Comparison of ENCODE assay signal across 27 cellular contexts in genomic region chr3:80549173-80549572, GRCh38.
"Had no signal": no experiment of that assay in that cellular context is flagged by ENCODE, and none has a peak within 500 bp of the region (broad histone marks: within the 10 kb centered on the region; RNA-seq: fewer than 3 reads in every experiment).

No MANE protein-coding gene starts in this region.

- H3K27me3 ChIP-seq: left lung, pancreas, stomach, testis, thyroid gland, transverse colon, vagina had no signal

- H3K4me3 ChIP-seq: left lung, lower lobe of right lung, mucosa of descending colon, pancreas, prostate gland, skin epidermis, stomach, testis, thyroid gland, transverse colon, vagina had no signal

- H3K9me3 ChIP-seq: left lung, lower lobe of right lung, mucosa of descending colon, prostate gland, stomach, testis, thyroid gland, transverse colon, vagina had no signal

- H3K27ac ChIP-seq: left lung, lower lobe of right lung, pancreas, prostate gland, skin epidermis, stomach, testis, thyroid gland, transverse colon, vagina had no signal

- DNase-seq: hippocampal formation; kidney; left colon; left lung; lower lobe of right lung; mammary epithelial cell; mesenchymal stem cell; mucosa of descending colon; naive thymus-derived CD4-positive, alpha-beta T cell; nucleus accumbens; pancreas; posterior cingulate gyrus; stimulated activated CD4-positive, alpha-beta T cell treated with anti-CD3 and anti-CD28 coated beads, Interleukin-12 subunit alpha, Interleukin-12 subunit beta, amount 100 ng/mL, for 4 hours; stimulated activated CD4-positive, alpha-beta T cell treated with anti-CD3 and anti-CD28 coated beads, Interleukin-15, amount 100 ng/mL, for 24 hours; stimulated activated CD4-positive, alpha-beta T cell treated with anti-CD3 and anti-CD28 coated beads, Interleukin-2, amount 100 ng/mL, for 24 hours; stimulated activated CD4-positive, alpha-beta T cell treated with anti-CD3 and anti-CD28 coated beads, Interleukin-4, amount 100 ng/mL, for 1 hour; stimulated activated naive B cell treated with anti-CD40 and anti-IgM and Interleukin-4, amounts not matched to agents 10 μg/mL and 1 μg/mL and 100 μg/mL, for 72 hours; stimulated activated naive CD8-positive, alpha-beta T cell treated with anti-CD3 and anti-CD28 coated beads, Interleukin-15, Interleukin-2, amounts not matched to agents 100 U/mL and 50 U/mL, for 24 hours; stomach; testis; thyroid gland; transverse colon had no signal

- ATAC-seq: left colon; left lung; lower lobe of right lung; mucosa of descending colon; naive thymus-derived CD4-positive, alpha-beta T cell; natural killer cell treated with Interleukin-12 subunit alpha and Interleukin-12 subunit beta and Interleukin-15 and Interleukin-18, amount 100 ng/mL, for 72 hours; pancreas; sciatic nerve; stimulated activated naive B cell treated with anti-CD40 and anti-IgM and Interleukin-4, amounts not matched to agents 10 μg/mL and 1 μg/mL and 100 μg/mL, for 72 hours; stimulated activated naive CD8-positive, alpha-beta T cell treated with anti-CD3 and anti-CD28 coated beads, Interleukin-15, Interleukin-2, amounts not matched to agents 100 U/mL and 50 U/mL, for 24 hours had no signal

- H3K36me3 ChIP-seq: left lung, lower lobe of right lung, pancreas, prostate gland, stomach, thyroid gland, transverse colon, vagina had no signal

- H3K4me1 ChIP-seq: left lung, lower lobe of right lung, pancreas, prostate gland, stomach, testis, thyroid gland, transverse colon, vagina had no signal
